In the genomic region with DNA sequence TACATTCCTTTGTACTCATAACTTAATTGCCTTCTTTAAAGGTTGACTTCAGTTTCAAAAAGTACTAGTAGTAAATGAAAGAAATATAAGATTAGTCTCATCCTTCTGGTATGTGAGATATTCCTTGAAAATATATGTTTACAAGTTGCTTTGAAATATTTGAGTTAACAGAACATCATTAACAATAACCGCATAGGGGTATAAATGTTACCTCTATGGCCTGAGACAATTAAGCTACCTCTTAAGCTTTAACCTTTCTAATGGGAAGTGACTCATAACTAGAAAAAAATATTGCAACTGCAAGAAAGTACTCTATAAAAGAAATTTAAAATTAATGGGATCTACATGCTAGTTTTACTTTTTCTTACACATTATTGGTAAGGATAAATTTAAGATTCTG, we compare ENCODE assay signal across 6 cellular contexts.
"Had no signal": no experiment of that assay in that cellular context is flagged by ENCODE, and none has a peak within 500 bp of the region (broad histone marks: within the 10 kb centered on the region; RNA-seq: fewer than 3 reads in every experiment).

No MANE protein-coding gene starts in this region.

- FAIRE-seq: H1, HepG2 had no signal

- H3K27ac Mint-ChIP-seq: GM23338, H9, IgD-negative memory B cell had no signal

- H3K9me3 Mint-ChIP-seq: GM23338, H9 had no signal

- H3K27me3 Mint-ChIP-seq: IgD-negative memory B cell had no signal

- DNase-seq: H9, HCEC 1CT had no signal

- H3K4me3 Mint-ChIP-seq: GM23338, H9, IgD-negative memory B cell had no signal

- ATAC-seq: GM23338, HepG2 had no signal

- H3K36me3 Mint-ChIP-seq: IgD-negative memory B cell had no signal

- H3K4me2 ChIP-seq: GM23338 had no signal

- H2AFZ ChIP-seq: GM23338 had no signal

- H3K4me3 ChIP-seq: GM23338 had no signal

- H3K4me1 Mint-ChIP-seq: GM23338, H9 had no signal
